Comparison of ENCODE assay signal across 11 cellular contexts in genomic region chr5:112109331-112109993, GRCh38.
DNase-seq lines count a peak whose midpoint lies in the region; ATAC-seq and TF ChIP-seq lines count a peak whose summit lies in the region.
"Had no signal": no experiment of that assay in that cellular context is flagged by ENCODE, and none has a peak within 500 bp of the region (broad histone marks: within the 10 kb centered on the region; RNA-seq: fewer than 3 reads in every experiment).

No MANE protein-coding gene starts in this region.

- DNase-seq in AG10803 (ENCODE audit: low read depth), result peak; percentile 93
- peak; percentile 6 to 35 for DNase-seq in HL-60 (ENCODE audit: low read depth in 1 of 2, low spot score in 1 of 2)
- peak; percentile 85 for DNase-seq in amniotic epithelial cell (ENCODE audit: low read depth)
- DNase-seq in kidney glomerular epithelial cell (lab: John Stamatoyannopoulos, UW), result peak; percentile 9
- DNase-seq in DMS114 treated with DMSO at 0.1 percent for 48 hours (lab: John Stamatoyannopoulos, UW; ENCODE audit: unreplicated experiment), result no peak
- no peak for DNase-seq in T-helper 17 cell
- no peak for DNase-seq in GOT3 (lab: John Stamatoyannopoulos, UW)
- DNase-seq: activated CD4-positive, alpha-beta T cell treated with anti-CD3 and anti-CD28 coated beads for 36 hours; NCI-H1694 had no signal

- no peaks in the 10 kb centered on the region for H3K9me3 ChIP-seq in T-helper 17 cell (ENCODE audit: control insufficient read depth, low read length, poor library complexity, severe bottlenecking)

- no peak overlapping the region for H3K27ac ChIP-seq in HL-60 (replicated peaks)

- no peaks in the 10 kb centered on the region for H3K4me1 Mint-ChIP-seq in T-helper 17 cell
- H3K4me1 Mint-ChIP-seq: activated CD4-positive, alpha-beta T cell treated with anti-CD3 and anti-CD28 coated beads for 36 hours; neural crest cell had no signal

- H3K27me3 Mint-ChIP-seq in T-helper 17 cell, result peaks cover 23% of the 10 kb centered on the region

- no peaks in the 10 kb centered on the region for H3K27me3 ChIP-seq in HL-60 (ENCODE audit: insufficient read depth, poor library complexity, severe bottlenecking)

- no peak for TF ChIP-seq CTCF in AG10803 (conservative IDR thresholded peaks at IDR 0.05; ENCODE audit: low read length)
- TF ChIP-seq CTCF in HL-60 (IDR thresholded peaks at IDR 0.05; ENCODE audit: insufficient read depth, low read length), result no peak

- no peaks in the 10 kb centered on the region for H3K36me3 Mint-ChIP-seq in T-helper 17 cell (ENCODE audit: low read depth)

- ATAC-seq in T-helper 17 cell (no peak), GM18511 (IDR thresholded peaks at IDR 0.05; ENCODE audit: unreplicated experiment) (no peak)
- ATAC-seq: activated CD4-positive, alpha-beta T cell treated with anti-CD3 and anti-CD28 coated beads for 36 hours had no signal

- no peak overlapping the region for H3K27ac Mint-ChIP-seq in T-helper 17 cell
- H3K27ac Mint-ChIP-seq: activated CD4-positive, alpha-beta T cell treated with anti-CD3 and anti-CD28 coated beads for 36 hours had no signal

- no peak overlapping the region for H3K4me3 Mint-ChIP-seq in T-helper 17 cell
- H3K4me3 Mint-ChIP-seq: activated CD4-positive, alpha-beta T cell treated with anti-CD3 and anti-CD28 coated beads for 36 hours; neural crest cell had no signal

- H3K4me3 ChIP-seq in AG10803 (ENCODE audit: low read length) (no peak overlapping the region), HL-60 (replicated peaks; ENCODE audit: insufficient read depth, low read length) (no peak overlapping the region)

Comparison
In these comparisons a context has a peak if more than half of its experiments do, and no peak if none do; other contexts are left out.
1. DNase-seq: peak in AG10803 (single experiment), HL-60 (2 of 2), amniotic epithelial cell (single experiment) and kidney glomerular epithelial cell (single experiment); none in DMS114 treated with DMSO at 0.1 percent for 48 hours (single experiment), T-helper 17 cell (0 of 3) and GOT3 (single experiment).